9 cellular contexts compared by ENCODE assay signal in the genomic region with DNA sequence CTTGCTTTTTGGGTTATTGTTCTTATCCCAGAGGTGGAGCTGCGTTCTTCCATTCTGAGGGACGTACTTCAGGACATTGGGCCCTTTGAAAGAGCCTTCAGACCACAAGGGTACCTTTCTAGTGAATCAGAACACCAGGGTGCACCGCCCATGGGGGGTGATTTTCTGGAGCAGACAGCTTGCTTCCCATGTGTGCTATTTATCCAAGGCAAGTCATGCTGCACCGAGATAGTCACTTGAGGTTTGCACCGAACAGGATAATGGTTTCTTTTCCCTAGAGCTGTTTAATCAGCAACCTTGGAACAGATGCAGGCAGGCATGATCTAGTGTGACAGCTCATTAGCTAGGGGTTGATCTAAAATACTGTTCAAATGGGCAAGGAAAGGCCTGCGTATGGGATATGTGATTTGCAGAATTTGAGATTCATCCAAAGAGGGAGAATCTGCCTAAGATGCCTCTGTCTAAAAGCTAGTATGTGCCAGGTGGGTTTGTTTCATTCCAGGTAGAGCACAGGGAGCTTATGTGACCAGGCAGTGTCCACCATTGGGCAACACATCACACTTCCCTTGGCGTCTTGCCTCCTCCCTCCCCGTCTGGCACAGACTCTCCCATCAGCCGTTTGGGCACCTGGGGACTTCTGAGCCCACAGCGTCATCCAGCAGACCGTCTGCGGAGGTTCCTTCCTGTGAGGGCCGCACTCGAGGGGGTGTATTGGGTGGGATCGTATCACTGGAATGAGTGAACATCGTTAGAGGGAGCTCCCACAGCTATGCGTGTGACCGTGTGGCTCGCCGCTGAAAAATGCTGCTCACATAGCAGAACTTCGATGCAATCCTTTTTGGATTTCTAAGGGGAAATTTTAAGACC. TPM values are rescaled to one million over a fixed set of nuclear protein-coding genes. Genes with fewer than 3 reads are reported as not detected.
DNase-seq lines count a peak whose midpoint lies in the region; ATAC-seq and TF ChIP-seq lines count a peak whose summit lies in the region.
"Had no signal": no experiment of that assay in that cellular context is flagged by ENCODE, and none has a peak within 500 bp of the region (broad histone marks: within the 10 kb centered on the region; RNA-seq: fewer than 3 reads in every experiment).

No MANE protein-coding gene starts in this region.

- TF ChIP-seq CTCF in IMR-90 (conservative IDR thresholded peaks at IDR 0.05; ENCODE audit: low read depth, low read length), result no peak
- no peak for TF ChIP-seq CTCF in cardiac fibroblast (IDR thresholded peaks at IDR 0.05; ENCODE audit: low read depth, low read length)

- H3K4me2 ChIP-seq in IMR-90 (ENCODE audit: low read depth, low read length), result peak overlapping the region; percentile 33

- H3K56ac ChIP-seq in IMR-90 (ENCODE audit: extremely low read depth, insufficient read depth, low read length), result peak overlapping the region; percentile 0; the same call in 1 of the 2 replicates

- H3K4me3 Mint-ChIP-seq in activated CD4-positive, alpha-beta T cell treated with anti-CD3 and anti-CD28 coated beads, Interleukin-2, amount 10 ng/mL, durations not matched to agents 24 days and 14 days, result no peak overlapping the region
- H3K4me3 Mint-ChIP-seq: central memory CD8-positive, alpha-beta T cell had no signal

- peak overlapping the region; percentile 58; the same call in 1 of the 2 replicates for H2BK20ac ChIP-seq in IMR-90 (ENCODE audit: low read depth, low read length)

- peak; percentile 97 for DNase-seq in IMR-90
- peak; percentile 93 to 96 for DNase-seq in cardiac fibroblast (ENCODE audit: low read depth in 2 of 2)
- DNase-seq in kidney glomerular epithelial cell (lab: John Stamatoyannopoulos, UW), result peak; percentile 86
- DNase-seq in activated naive CD4-positive, alpha-beta T cell (lab: John Stamatoyannopoulos, UW), result no peak
- DNase-seq in activated CD4-positive, alpha-beta T cell treated with anti-CD3 and anti-CD28 coated beads, Interleukin-2, amount 10 ng/mL, durations not matched to agents 24 days and 14 days, result no peak
- no peak for DNase-seq in DMS 273 (lab: John Stamatoyannopoulos, UW; ENCODE audit: unreplicated experiment)
- no peak for DNase-seq in pons (ENCODE audit: low spot score)

- peak; percentile 63 for ATAC-seq in IMR-90 (ENCODE audit: low read depth)

- BruUV-seq in IMR-90 (replicated peaks; lab: Mats Ljungman, UMichigan), result no TSS peak

- in situ Hi-C loops in IMR-90 (cut with MboI; ENCODE audit: low sequenced_read_pairs), result loop anchor here (5.0 kb wide), 1 partner anchor 81 kb away; no protein-coding TSS in a partner anchor

- TF ChIP-seq POLR2A in IMR-90 (IDR thresholded peaks at IDR 0.05; ENCODE audit: low read depth, low read length), result peak; percentile 84

- peak overlapping the region; percentile 87 for H3K23ac ChIP-seq in IMR-90 (ENCODE audit: low read depth, low read length)

- no peaks in the 10 kb centered on the region for H3K27me3 ChIP-seq in IMR-90 (ENCODE audit: control insufficient read depth, insufficient read depth, low read length)

- H2AK9ac ChIP-seq in IMR-90 (replicated peaks; ENCODE audit: low read depth, low read length, poor library complexity), result peak overlapping the region; percentile 90

- peak overlapping the region; percentile 47; the same call in 1 of the 2 replicates for H4K91ac ChIP-seq in IMR-90 (ENCODE audit: insufficient read depth, low read depth, low read length)

- peak overlapping the region; percentile 78 for H2BK5ac ChIP-seq in IMR-90 (ENCODE audit: low read depth, low read length, poor library complexity, severe bottlenecking)

- peak overlapping the region; percentile 19 for H4K5ac ChIP-seq in IMR-90 (ENCODE audit: low read depth, low read length)

- no peaks in the 10 kb centered on the region for H3K9me3 ChIP-seq in IMR-90 (ENCODE audit: control insufficient read depth, insufficient read depth, low read length)

- peaks cover 23% of the 10 kb centered on the region for H3K9me1 ChIP-seq in IMR-90 (ENCODE audit: insufficient read depth, low read length)

- peak overlapping the region; percentile 44; the same call in 1 of the 2 replicates for H2BK120ac ChIP-seq in IMR-90 (ENCODE audit: low read depth, low read length)

- intact Hi-C loops in IMR-90 (cut with micrococcal nuclease), result no loop called here
- intact Hi-C loops in activated CD4-positive, alpha-beta T cell treated with anti-CD3 and anti-CD28 coated beads, Interleukin-2, amount 10 ng/mL, durations not matched to agents 24 days and 14 days (cut with micrococcal nuclease), result no loop called here

- H3K18ac ChIP-seq in IMR-90 (ENCODE audit: low read depth, low read length), result 0 out of 2 replicates have a peak overlapping the region, but pooled peaks have one; percentile 21

- H2BK15ac ChIP-seq in IMR-90 (ENCODE audit: low read depth, low read length), result peak overlapping the region; percentile 1; the same call in 1 of the 3 replicates

- CTCF ChIA-PET in IMR-90 (lab: Yijun Ruan, JAX), result interaction anchor here (0.6 to 1.8 kb wide), 5 partner anchors 9 to 156 kb away, joined by 3 to 4 read pairs (median 3); no protein-coding TSS in a partner anchor

- H3K9me3 Mint-ChIP-seq in activated CD4-positive, alpha-beta T cell treated with anti-CD3 and anti-CD28 coated beads, Interleukin-2, amount 10 ng/mL, durations not matched to agents 24 days and 14 days, result no peaks in the 10 kb centered on the region
- H3K9me3 Mint-ChIP-seq: central memory CD8-positive, alpha-beta T cell had no signal

- TF ChIP-seq RAD21 in IMR-90 (IDR thresholded peaks at IDR 0.05; ENCODE audit: low read length), result peak; percentile 11; the same call in 1 of the 2 replicates

- peaks cover 61% of the 10 kb centered on the region for H4K20me1 ChIP-seq in IMR-90 (ENCODE audit: insufficient read depth, low read length)

- H2AFZ ChIP-seq in IMR-90 (replicated peaks; ENCODE audit: low read length, poor library complexity), result peak overlapping the region; percentile 12

- H3K4me3 ChIP-seq in IMR-90 (ENCODE audit: insufficient read depth, low read depth, low read length), result no peak overlapping the region
- H3K4me3 ChIP-seq in cardiac fibroblast (replicated peaks in 1 of 2; ENCODE audit: low read depth in 2 of 2, low read length in 2 of 2), result no peak overlapping the region

- 8% methylated on average over 9 of the region's 21 CpGs; no CpG with 5 or more reads in 1 of the 2 experiments for WGBS in IMR-90 (ENCODE audit: extremely low coverage in 2 of 2, insufficient read length in 1 of 2), 2 experiments

- H3K36me3 ChIP-seq in IMR-90 (ENCODE audit: control insufficient read depth, insufficient read depth, low read length), result peaks cover 55% of the 10 kb centered on the region

- no peaks in the 10 kb centered on the region for H3K36me3 Mint-ChIP-seq in activated CD4-positive, alpha-beta T cell treated with anti-CD3 and anti-CD28 coated beads, Interleukin-2, amount 10 ng/mL, durations not matched to agents 24 days and 14 days (ENCODE audit: low read depth)

- H3K27me3 Mint-ChIP-seq in activated CD4-positive, alpha-beta T cell treated with anti-CD3 and anti-CD28 coated beads, Interleukin-2, amount 10 ng/mL, durations not matched to agents 24 days and 14 days, result no peaks in the 10 kb centered on the region
- H3K27me3 Mint-ChIP-seq: central memory CD8-positive, alpha-beta T cell had no signal

- dilution Hi-C loops in IMR-90 (cut with HindIII; ENCODE audit: low sequenced_read_pairs, unreplicated experiment), result no loop called here

- POLR2A ChIA-PET in IMR-90 (lab: Charles Lee; ENCODE audit: unreplicated experiment), result no interaction called here

- peak overlapping the region; percentile 65 for H3K14ac ChIP-seq in IMR-90 (replicated peaks; ENCODE audit: low read depth, low read length)

- no peaks in the 10 kb centered on the region for H3K4me1 Mint-ChIP-seq in activated CD4-positive, alpha-beta T cell treated with anti-CD3 and anti-CD28 coated beads, Interleukin-2, amount 10 ng/mL, durations not matched to agents 24 days and 14 days
- H3K4me1 Mint-ChIP-seq: central memory CD8-positive, alpha-beta T cell had no signal

- H3K79me1 ChIP-seq in IMR-90 (ENCODE audit: low read depth in 1 of 2, low read length in 2 of 2), result peaks cover 26 to 85% of the 10 kb centered on the region in 2 experiments

- 0 out of 2 replicates have a peak overlapping the region, but pooled peaks have one; percentile 31 for H3K9ac ChIP-seq in IMR-90 (ENCODE audit: low read depth, low read length)

- H3K27ac ChIP-seq in IMR-90 (ENCODE audit: insufficient read depth, low read length), result peak overlapping the region; percentile 71
- H3K27ac ChIP-seq in temporal lobe (ENCODE audit: low read depth, low read length), result peak overlapping the region; percentile 24

- H3K4ac ChIP-seq in IMR-90 (ENCODE audit: low read depth, low read length), result peak overlapping the region; percentile 78

- peak overlapping the region in 1 of 2 experiments; percentile 65; a peak in 1 of 4 replicates for H4K8ac ChIP-seq in IMR-90 (ENCODE audit: low read depth in 2 of 2, low read length in 2 of 2)

- H3K4me1 ChIP-seq in IMR-90 (ENCODE audit: control insufficient read depth, insufficient read depth, low read length), result peaks cover 37% of the 10 kb centered on the region

- no peak overlapping the region for H3K27ac Mint-ChIP-seq in activated CD4-positive, alpha-beta T cell treated with anti-CD3 and anti-CD28 coated beads, Interleukin-2, amount 10 ng/mL, durations not matched to agents 24 days and 14 days

- H2AK5ac ChIP-seq in IMR-90 (ENCODE audit: low read depth, low read length), result peak overlapping the region; percentile 48; the same call in 1 of the 2 replicates

TF ChIP-seq in IMR-90, 13 proteins besides CTCF, POLR2A, EP300 and RAD21 (continues in another document):
- TF ChIP-seq MAZ (IDR thresholded peaks at IDR 0.05; ENCODE audit: borderline replicate concordance, low read depth, low read length) (peak; percentile 83; the same call in 1 of the 2 replicates), CEBPB (IDR thresholded peaks at IDR 0.05; ENCODE audit: low read depth, low read length) (peak; percentile 96), FOS (IDR thresholded peaks at IDR 0.05; ENCODE audit: low read depth, low read length) (peak; percentile 70), BHLHE40 (IDR thresholded peaks at IDR 0.05; ENCODE audit: low read depth, low read length) (peak; percentile 56)

RNA-seq across cellular contexts. Expression of a gene that starts 23.0 kb away (rescaled TPM):
- 31.9 and 33.7 TPM in 2 replicates for total RNA-seq in IMR-90 (2012; rRNA removed)
- 49.1 and 50.7 TPM in 2 replicates for polyA plus RNA-seq in IMR-90 (2012; rRNA removed)
- polyA plus RNA-seq in IMR-90 (2012; cell fraction: cytosol; rRNA removed), result 35.4 and 41.3 TPM in 2 replicates
- 61.9 and 74.7 TPM in 2 replicates for polyA plus RNA-seq in IMR-90 (2012; cell fraction: nucleus; rRNA removed; ENCODE audit: low replicate concordance)
- 30.5 TPM for total RNA-seq in temporal lobe
- 32.6 and 35.7 TPM in 2 replicates for total RNA-seq in activated CD4-positive, alpha-beta T cell treated with anti-CD3 and anti-CD28 coated beads, Interleukin-2, amount 10 ng/mL, durations not matched to agents 24 days and 14 days

RNA-seq across cellular contexts. Expression of a gene that starts 38.5 kb away (rescaled TPM):
- total RNA-seq in IMR-90 (2012; rRNA removed) (not detected in 2 replicates), temporal lobe (not detected)
- not detected in 2 replicates for polyA plus RNA-seq in IMR-90 (2012; rRNA removed)
- polyA plus RNA-seq in IMR-90 (2012; cell fraction: cytosol; rRNA removed), result not detected in 2 replicates
- polyA plus RNA-seq in IMR-90 (2012; cell fraction: nucleus; rRNA removed; ENCODE audit: low replicate concordance), result not detected in 2 replicates
- not detected in 2 replicates for total RNA-seq in activated CD4-positive, alpha-beta T cell treated with anti-CD3 and anti-CD28 coated beads, Interleukin-2, amount 10 ng/mL, durations not matched to agents 24 days and 14 days

Comparison
In these comparisons a context has a peak if more than half of its experiments do, and no peak if none do; other contexts are left out.
1. DNase-seq: peak in IMR-90 (single experiment), cardiac fibroblast (2 of 2) and kidney glomerular epithelial cell (single experiment); none in activated naive CD4-positive, alpha-beta T cell (0 of 4), activated CD4-positive, alpha-beta T cell treated with anti-CD3 and anti-CD28 coated beads, Interleukin-2, amount 10 ng/mL, durations not matched to agents 24 days and 14 days (single experiment), DMS 273 (single experiment) and pons (single experiment).